In the genomic region with DNA sequence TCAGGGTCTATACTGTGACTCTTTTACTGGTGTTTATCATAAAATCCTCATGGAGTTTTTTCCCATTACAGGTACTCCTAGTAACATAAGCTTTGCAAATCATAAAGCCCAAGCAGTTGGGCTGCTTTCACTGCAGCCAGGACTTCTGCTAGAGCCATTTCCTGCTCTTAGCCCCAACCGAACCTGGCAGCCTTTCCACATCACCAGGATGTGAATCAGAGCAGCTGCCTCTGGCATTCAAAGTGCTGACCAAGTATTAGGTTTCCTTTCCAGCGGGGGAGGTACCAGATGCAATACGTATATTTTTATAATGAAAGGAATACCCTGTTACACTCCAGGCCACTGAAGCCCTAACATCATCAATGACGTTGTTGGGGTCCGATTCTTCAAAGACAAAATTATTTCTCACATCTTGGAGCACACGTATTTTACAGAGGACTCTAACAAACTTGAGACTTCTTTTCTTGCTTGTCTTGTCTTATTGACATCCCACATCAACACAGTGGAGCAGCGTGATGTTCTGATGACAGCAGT, we compare ENCODE assay signal across 14 cellular contexts. TPM values are rescaled to one million over a fixed set of nuclear protein-coding genes. Genes with fewer than 3 reads are reported as not detected.
DNase-seq lines count a peak whose midpoint lies in the region; ATAC-seq and TF ChIP-seq lines count a peak whose summit lies in the region.
"Had no signal": no experiment of that assay in that cellular context is flagged by ENCODE, and none has a peak within 500 bp of the region (broad histone marks: within the 10 kb centered on the region; RNA-seq: fewer than 3 reads in every experiment).

No MANE protein-coding gene starts in this region.

- no peak for TF ChIP-seq RAD21 in SK-N-SH (IDR thresholded peaks at IDR 0.05; ENCODE audit: low read length)

- H2AFZ ChIP-seq in SK-N-SH (ENCODE audit: low read depth) = no peak overlapping the region

- no peaks in the 10 kb centered on the region for H3K4me1 ChIP-seq in SK-N-SH (ENCODE audit: control insufficient read depth in 1 of 2, insufficient read depth in 2 of 2, low read depth in 1 of 2, low read length in 1 of 2)
- H3K4me1 ChIP-seq: thyroid gland had no signal

- H3K79me2 ChIP-seq in SK-N-SH (ENCODE audit: insufficient read depth) = no peaks in the 10 kb centered on the region

- no peaks in the 10 kb centered on the region for H3K9me3 ChIP-seq in SK-N-SH
- H3K9me3 ChIP-seq: gastrocnemius medialis, thyroid gland had no signal

- POLR2A ChIA-PET in SK-N-SH (lab: Yijun Ruan, JAX) = interaction anchor here (1.2 kb wide), 1 partner anchor 25 kb away, joined by 3 read pairs; no protein-coding TSS in a partner anchor

- H3K9me2 ChIP-seq in SK-N-SH = no peaks in the 10 kb centered on the region

- peaks cover 4% of the 10 kb centered on the region; the same call in 1 of the 2 replicates for H3K27me3 ChIP-seq in SK-N-SH (ENCODE audit: insufficient read depth)
- H3K27me3 ChIP-seq: gastrocnemius medialis, thyroid gland had no signal

- TF ChIP-seq CTCF in SK-N-SH (IDR thresholded peaks at IDR 0.05) = no peak
- no peak for TF ChIP-seq CTCF in coronary artery (IDR thresholded peaks at IDR 0.05)

- no peak for ATAC-seq in HG02981 (IDR thresholded peaks at IDR 0.05; ENCODE audit: unreplicated experiment)

- H3K4me3 ChIP-seq in SK-N-SH (ENCODE audit: low read depth in 2 of 2, low read length in 1 of 2) (no peak overlapping the region), coronary artery (no peak overlapping the region)
- H3K4me3 ChIP-seq: gastrocnemius medialis, thyroid gland had no signal

- H3K36me3 ChIP-seq in SK-N-SH (replicated peaks in 1 of 2; ENCODE audit: control insufficient read depth in 1 of 2, insufficient read depth in 2 of 2, low read length in 1 of 2) = no peaks in the 10 kb centered on the region
- H3K36me3 ChIP-seq: gastrocnemius medialis, thyroid gland had no signal

- no peaks in the 10 kb centered on the region; the same call in 1 of the 2 replicates for H4K20me1 ChIP-seq in SK-N-SH (ENCODE audit: insufficient read depth)

- peak; percentile 77 for DNase-seq in AG20443 (ENCODE audit: low spot score)
- DNase-seq in HS-5 (ENCODE audit: low read depth) = peak; percentile 63
- no peak for DNase-seq in SK-N-SH
- peak; percentile 27 for DNase-seq in hepatic stellate cell (ENCODE audit: low spot score)
- DNase-seq in coronary artery (ENCODE audit: low spot score) = no peak
- DNase-seq in SIG-M5 treated with dmso at 0.1 percent for 504 hours (lab: John Stamatoyannopoulos, UW; ENCODE audit: unreplicated experiment) = no peak
- no peak for DNase-seq in foreskin melanocyte
- DNase-seq: OCI-M1; stimulated activated CD4-positive, alpha-beta T cell treated with anti-CD3 and anti-CD28 coated beads, Interleukin-2, amount 100 ng/mL, for 24 hours had no signal

- H3F3A ChIP-seq in SK-N-SH (replicated peaks; ENCODE audit: insufficient read depth) = no peaks in the 10 kb centered on the region

- no peak overlapping the region for H3K9ac ChIP-seq in SK-N-SH

- CTCF ChIA-PET in SK-N-SH (lab: Yijun Ruan, JAX) = interaction anchor here (0.9 kb wide), 1 partner anchor 14 kb away, joined by 3 read pairs; no protein-coding TSS in a partner anchor

- no peak; a peak in 1 of 4 replicates for TF ChIP-seq EP300 in SK-N-SH (IDR thresholded peaks at IDR 0.05; ENCODE audit: borderline replicate concordance in 1 of 2, low read depth in 1 of 2, low read length in 1 of 2)

- no peak overlapping the region for H3K4me2 ChIP-seq in SK-N-SH

- H3K27ac ChIP-seq in SK-N-SH (ENCODE audit: low read depth in 2 of 2, low read length in 1 of 2) (no peak overlapping the region), coronary artery (no peak overlapping the region)
- H3K27ac ChIP-seq: thyroid gland had no signal

- 12% methylated on average over 7 of the region's 7 CpGs for WGBS in SK-N-SH (ENCODE audit: low lambda C conversion rate)

TF ChIP-seq in SK-N-SH, 30 proteins besides CTCF, POLR2A, EP300 and RAD21 (continues in another document):
- TF ChIP-seq FOSL2 (IDR thresholded peaks at IDR 0.05; ENCODE audit: borderline replicate concordance, low read depth) (peak; percentile 40; the same call in 1 of the 2 replicates), POLR2AphosphoS5 (IDR thresholded peaks at IDR 0.05; ENCODE audit: low read depth, low read length) (no peak), TCF12 (IDR thresholded peaks at IDR 0.05) (peak; percentile 31; the same call in 1 of the 2 replicates), FOXJ3 (CRISPR knock-in tag; IDR thresholded peaks at IDR 0.05) (no peak), RCOR1 (IDR thresholded peaks at IDR 0.05; ENCODE audit: low read length) (no peak), MEF2A (IDR thresholded peaks at IDR 0.05; ENCODE audit: borderline replicate concordance, low read depth) (no peak), ELF1 (IDR thresholded peaks at IDR 0.05) (no peak), SIN3A (IDR thresholded peaks at IDR 0.05; ENCODE audit: borderline replicate concordance, low read depth, low read length) (no peak), MXI1 (IDR thresholded peaks at IDR 0.05; ENCODE audit: low read depth, low read length) (no peak), EZH2phosphoT487 (IDR thresholded peaks at IDR 0.05; ENCODE audit: borderline replicate concordance, low read depth) (no peak), NRF1 (IDR thresholded peaks at IDR 0.05; ENCODE audit: low read depth, low read length) (no peak), FOXM1 (IDR thresholded peaks at IDR 0.05; ENCODE audit: low read depth) (no peak), GABPA (IDR thresholded peaks at IDR 0.05; ENCODE audit: low read depth) (no peak), CHD2 (IDR thresholded peaks at IDR 0.05; ENCODE audit: low read length, partially characterized antibody) (no peak)
- TF ChIP-seq, protein P1, sequence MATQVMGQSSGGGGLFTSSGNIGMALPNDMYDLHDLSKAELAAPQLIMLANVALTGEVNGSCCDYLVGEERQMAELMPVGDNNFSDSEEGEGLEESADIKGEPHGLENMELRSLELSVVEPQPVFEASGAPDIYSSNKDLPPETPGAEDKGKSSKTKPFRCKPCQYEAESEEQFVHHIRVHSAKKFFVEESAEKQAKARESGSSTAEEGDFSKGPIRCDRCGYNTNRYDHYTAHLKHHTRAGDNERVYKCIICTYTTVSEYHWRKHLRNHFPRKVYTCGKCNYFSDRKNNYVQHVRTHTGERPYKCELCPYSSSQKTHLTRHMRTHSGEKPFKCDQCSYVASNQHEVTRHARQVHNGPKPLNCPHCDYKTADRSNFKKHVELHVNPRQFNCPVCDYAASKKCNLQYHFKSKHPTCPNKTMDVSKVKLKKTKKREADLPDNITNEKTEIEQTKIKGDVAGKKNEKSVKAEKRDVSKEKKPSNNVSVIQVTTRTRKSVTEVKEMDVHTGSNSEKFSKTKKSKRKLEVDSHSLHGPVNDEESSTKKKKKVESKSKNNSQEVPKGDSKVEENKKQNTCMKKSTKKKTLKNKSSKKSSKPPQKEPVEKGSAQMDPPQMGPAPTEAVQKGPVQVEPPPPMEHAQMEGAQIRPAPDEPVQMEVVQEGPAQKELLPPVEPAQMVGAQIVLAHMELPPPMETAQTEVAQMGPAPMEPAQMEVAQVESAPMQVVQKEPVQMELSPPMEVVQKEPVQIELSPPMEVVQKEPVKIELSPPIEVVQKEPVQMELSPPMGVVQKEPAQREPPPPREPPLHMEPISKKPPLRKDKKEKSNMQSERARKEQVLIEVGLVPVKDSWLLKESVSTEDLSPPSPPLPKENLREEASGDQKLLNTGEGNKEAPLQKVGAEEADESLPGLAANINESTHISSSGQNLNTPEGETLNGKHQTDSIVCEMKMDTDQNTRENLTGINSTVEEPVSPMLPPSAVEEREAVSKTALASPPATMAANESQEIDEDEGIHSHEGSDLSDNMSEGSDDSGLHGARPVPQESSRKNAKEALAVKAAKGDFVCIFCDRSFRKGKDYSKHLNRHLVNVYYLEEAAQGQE (IDR thresholded peaks at IDR 0.05; ENCODE audit: low read depth, low read length) = peak; percentile 37; the same call in 1 of the 2 replicates
- TF ChIP-seq, protein P2, sequence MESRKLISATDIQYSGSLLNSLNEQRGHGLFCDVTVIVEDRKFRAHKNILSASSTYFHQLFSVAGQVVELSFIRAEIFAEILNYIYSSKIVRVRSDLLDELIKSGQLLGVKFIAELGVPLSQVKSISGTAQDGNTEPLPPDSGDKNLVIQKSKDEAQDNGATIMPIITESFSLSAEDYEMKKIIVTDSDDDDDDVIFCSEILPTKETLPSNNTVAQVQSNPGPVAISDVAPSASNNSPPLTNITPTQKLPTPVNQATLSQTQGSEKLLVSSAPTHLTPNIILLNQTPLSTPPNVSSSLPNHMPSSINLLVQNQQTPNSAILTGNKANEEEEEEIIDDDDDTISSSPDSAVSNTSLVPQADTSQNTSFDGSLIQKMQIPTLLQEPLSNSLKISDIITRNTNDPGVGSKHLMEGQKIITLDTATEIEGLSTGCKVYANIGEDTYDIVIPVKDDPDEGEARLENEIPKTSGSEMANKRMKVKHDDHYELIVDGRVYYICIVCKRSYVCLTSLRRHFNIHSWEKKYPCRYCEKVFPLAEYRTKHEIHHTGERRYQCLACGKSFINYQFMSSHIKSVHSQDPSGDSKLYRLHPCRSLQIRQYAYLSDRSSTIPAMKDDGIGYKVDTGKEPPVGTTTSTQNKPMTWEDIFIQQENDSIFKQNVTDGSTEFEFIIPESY (IDR thresholded peaks at IDR 0.05; ENCODE audit: borderline replicate concordance, low read depth) = no peak
- TF ChIP-seq, protein P3, sequence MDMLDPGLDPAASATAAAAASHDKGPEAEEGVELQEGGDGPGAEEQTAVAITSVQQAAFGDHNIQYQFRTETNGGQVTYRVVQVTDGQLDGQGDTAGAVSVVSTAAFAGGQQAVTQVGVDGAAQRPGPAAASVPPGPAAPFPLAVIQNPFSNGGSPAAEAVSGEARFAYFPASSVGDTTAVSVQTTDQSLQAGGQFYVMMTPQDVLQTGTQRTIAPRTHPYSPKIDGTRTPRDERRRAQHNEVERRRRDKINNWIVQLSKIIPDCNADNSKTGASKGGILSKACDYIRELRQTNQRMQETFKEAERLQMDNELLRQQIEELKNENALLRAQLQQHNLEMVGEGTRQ (IDR thresholded peaks at IDR 0.05; ENCODE audit: borderline replicate concordance, low read depth, low read length) = no peak
- TF ChIP-seq, protein P4, sequence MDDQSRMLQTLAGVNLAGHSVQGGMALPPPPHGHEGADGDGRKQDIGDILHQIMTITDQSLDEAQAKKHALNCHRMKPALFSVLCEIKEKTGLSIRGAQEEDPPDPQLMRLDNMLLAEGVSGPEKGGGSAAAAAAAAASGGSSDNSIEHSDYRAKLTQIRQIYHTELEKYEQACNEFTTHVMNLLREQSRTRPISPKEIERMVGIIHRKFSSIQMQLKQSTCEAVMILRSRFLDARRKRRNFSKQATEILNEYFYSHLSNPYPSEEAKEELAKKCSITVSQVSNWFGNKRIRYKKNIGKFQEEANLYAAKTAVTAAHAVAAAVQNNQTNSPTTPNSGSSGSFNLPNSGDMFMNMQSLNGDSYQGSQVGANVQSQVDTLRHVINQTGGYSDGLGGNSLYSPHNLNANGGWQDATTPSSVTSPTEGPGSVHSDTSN (IDR thresholded peaks at IDR 0.05) = no peak

RNA-seq across cellular contexts. Expression of a gene that starts 3.6 kb away (rescaled TPM):
- not detected in 2 replicates for polyA plus RNA-seq in SK-N-SH (2012; rRNA removed)
- not detected in 2 replicates for polyA plus RNA-seq in SK-N-SH (2012; cell fraction: cytosol; rRNA removed)
- polyA plus RNA-seq in SK-N-SH (2012; cell fraction: nucleus; rRNA removed) = not detected in 2 replicates
- polyA plus RNA-seq: adipose tissue, IgD-negative memory B cell had no signal

Comparison
In these comparisons a context has a peak if more than half of its experiments do, and no peak if none do; other contexts are left out.
1. DNase-seq: peak in AG20443 (single experiment), HS-5 (single experiment) and hepatic stellate cell (single experiment); none in SK-N-SH (single experiment), coronary artery (single experiment), SIG-M5 treated with dmso at 0.1 percent for 504 hours (single experiment) and foreskin melanocyte (single experiment).